In genomic region chr9:112361602-112362001, GRCh38 we compare ENCODE assay signal across 9 cellular contexts. TPM values are rescaled to one million over a fixed set of nuclear protein-coding genes. Genes with fewer than 3 reads are reported as not detected.
DNase-seq lines count a peak whose midpoint lies in the region; ATAC-seq, FAIRE-seq and TF ChIP-seq lines count a peak whose summit lies in the region.
"Had no signal": no experiment of that assay in that cellular context is flagged by ENCODE, and none has a peak within 500 bp of the region (broad histone marks: within the 10 kb centered on the region; RNA-seq: fewer than 3 reads in every experiment).

No MANE protein-coding gene starts in this region.

- TF ChIP-seq CTCF in astrocyte (IDR thresholded peaks at IDR 0.05; ENCODE audit: insufficient read depth, low read depth, low read length): peak; percentile 40
- peak in 1 of 3 experiments; percentile 22 for TF ChIP-seq CTCF in keratinocyte (optimal IDR thresholded peaks at IDR 0.05 in 1 of 3, IDR thresholded peaks at IDR 0.05 in 1 of 3, conservative IDR thresholded peaks at IDR 0.05 in 1 of 3; ENCODE audit: extremely low read depth in 1 of 3, insufficient read depth in 2 of 3, low read length in 3 of 3)
- peak; percentile 59 for TF ChIP-seq CTCF in upper lobe of right lung (IDR thresholded peaks at IDR 0.05)

- H3K9me3 ChIP-seq in astrocyte (ENCODE audit: insufficient read depth, low read depth, low read length) (no peaks in the 10 kb centered on the region), keratinocyte (ENCODE audit: control insufficient read depth, low read depth, low read length) (no peaks in the 10 kb centered on the region), upper lobe of right lung (no peaks in the 10 kb centered on the region)

- H3K4me1 ChIP-seq in astrocyte (ENCODE audit: insufficient read depth, low read length): peaks cover 5% of the 10 kb centered on the region
- peaks cover 7% of the 10 kb centered on the region for H3K4me1 ChIP-seq in keratinocyte (ENCODE audit: control insufficient read depth, extremely low read depth, insufficient read depth, low read length)
- no peaks in the 10 kb centered on the region for H3K4me1 ChIP-seq in upper lobe of right lung

- peak; percentile 56 for ATAC-seq in upper lobe of right lung
- no peak for ATAC-seq in stimulated activated naive CD8-positive, alpha-beta T cell treated with anti-CD3 and anti-CD28 coated beads, Interleukin-15, Interleukin-2, amounts not matched to agents 100 U/mL and 50 U/mL, for 24 hours

- H3K9ac ChIP-seq in astrocyte (ENCODE audit: low read length): no peak overlapping the region
- no peak overlapping the region for H3K9ac ChIP-seq in keratinocyte (ENCODE audit: control insufficient read depth, extremely low read depth, insufficient read depth, low read length)

- no peak overlapping the region for H3K27ac Mint-ChIP-seq in astrocyte (ENCODE audit: unreplicated experiment)

- H3K4me2 ChIP-seq in astrocyte (ENCODE audit: low read length): peak overlapping the region; percentile 65
- peak overlapping the region; percentile 63 for H3K4me2 ChIP-seq in keratinocyte (ENCODE audit: control insufficient read depth, extremely low read depth, insufficient read depth, low read depth, low read length)

- no peaks in the 10 kb centered on the region for H3K9me1 ChIP-seq in keratinocyte (ENCODE audit: control insufficient read depth, extremely low read depth, insufficient read depth, low read length)

- H2AFZ ChIP-seq in astrocyte (ENCODE audit: low read depth, low read length) (no peak overlapping the region), keratinocyte (ENCODE audit: control insufficient read depth, low read length) (no peak overlapping the region)

- no peaks in the 10 kb centered on the region for H3K36me3 ChIP-seq in astrocyte (ENCODE audit: insufficient read depth, low read length)
- no peaks in the 10 kb centered on the region for H3K36me3 ChIP-seq in keratinocyte (ENCODE audit: control insufficient read depth in 2 of 2, extremely low read depth in 1 of 2, insufficient read depth in 2 of 2, low read length in 2 of 2)
- no peaks in the 10 kb centered on the region for H3K36me3 ChIP-seq in upper lobe of right lung

- H3K4me1 Mint-ChIP-seq in astrocyte (ENCODE audit: low read depth, unreplicated experiment): no peaks in the 10 kb centered on the region

- intact Hi-C loops in upper lobe of right lung (cut with DNase I): loop anchor here (5.0 kb wide), 1 partner anchor 274 kb away; no protein-coding TSS in a partner anchor

- no peaks in the 10 kb centered on the region for H3K79me2 ChIP-seq in astrocyte (ENCODE audit: insufficient read depth, low read length)
- no peaks in the 10 kb centered on the region for H3K79me2 ChIP-seq in keratinocyte (ENCODE audit: control insufficient read depth, insufficient read depth, low read length)

- no peaks in the 10 kb centered on the region for H3K27me3 ChIP-seq in astrocyte (ENCODE audit: insufficient read depth, low read length)
- H3K27me3 ChIP-seq in keratinocyte (ENCODE audit: control insufficient read depth, extremely low read depth, insufficient read depth, low read length): no peaks in the 10 kb centered on the region
- no peaks in the 10 kb centered on the region for H3K27me3 ChIP-seq in upper lobe of right lung

- H3K27ac ChIP-seq in astrocyte (ENCODE audit: low read depth, low read length) (no peak overlapping the region), keratinocyte (ENCODE audit: control insufficient read depth, insufficient read depth, low read length) (no peak overlapping the region), upper lobe of right lung (no peak overlapping the region)
- H3K27ac ChIP-seq: skin epidermis had no signal

- H3K36me3 Mint-ChIP-seq in astrocyte (ENCODE audit: low read depth, unreplicated experiment): no peaks in the 10 kb centered on the region

- dilution Hi-C loops in keratinocyte (cut with MboI; ENCODE audit: extremely low pct_ligation_motif_present, low sequenced_read_pairs): no loop called here

- DNase-seq in SIG-M5 treated with dmso at 0.1 percent for 504 hours (lab: John Stamatoyannopoulos, UW; ENCODE audit: unreplicated experiment): peak; percentile 63
- DNase-seq in SIG-M5 (lab: John Stamatoyannopoulos, UW): no peak
- peak; percentile 46 for DNase-seq in NCI-H2081 treated with DMSO at 0.1 percent for 48 hours (lab: John Stamatoyannopoulos, UW)
- DNase-seq in astrocyte (ENCODE audit: low read depth): no peak
- DNase-seq in keratinocyte (ENCODE audit: low read depth, low spot score): no peak
- no peak for DNase-seq in upper lobe of right lung
- DNase-seq in urothelium cell line (ENCODE audit: low spot score): no peak
- no peak for DNase-seq in stimulated activated naive CD8-positive, alpha-beta T cell treated with anti-CD3 and anti-CD28 coated beads, Interleukin-15, Interleukin-2, amounts not matched to agents 100 U/mL and 50 U/mL, for 24 hours

- H4K20me1 ChIP-seq in astrocyte (ENCODE audit: insufficient read depth, low read length) (no peaks in the 10 kb centered on the region), keratinocyte (ENCODE audit: control insufficient read depth, extremely low read depth, insufficient read depth, low read length) (no peaks in the 10 kb centered on the region)

- no peaks in the 10 kb centered on the region for H3K27me3 Mint-ChIP-seq in astrocyte (ENCODE audit: low read depth, unreplicated experiment)

- no peak for FAIRE-seq in astrocyte (lab: Jason Lieb, UNC)
- no peak for FAIRE-seq in keratinocyte (lab: Jason Lieb, UNC)
- FAIRE-seq in urothelium cell line (lab: Jason Lieb, UNC): no peak

- no peaks in the 10 kb centered on the region for H3K9me3 Mint-ChIP-seq in astrocyte (ENCODE audit: unreplicated experiment)

- H3K4me3 Mint-ChIP-seq in astrocyte (ENCODE audit: unreplicated experiment): no peak overlapping the region

- H3K4me3 ChIP-seq in astrocyte (ENCODE audit: insufficient read depth, low read depth, low read length) (no peak overlapping the region), keratinocyte (ENCODE audit: control insufficient read depth in 2 of 3, extremely low read depth in 1 of 3, insufficient read depth in 2 of 3, low read depth in 1 of 3, low read length in 3 of 3) (no peak overlapping the region), upper lobe of right lung (no peak overlapping the region)
- H3K4me3 ChIP-seq: skin epidermis had no signal

RNA-seq across cellular contexts. Expression of gene HSDL2, which starts 18.3 kb away (rescaled TPM):
- 19.7 and 21.1 TPM in 2 replicates for total RNA-seq in astrocyte
- polyA plus RNA-seq in keratinocyte: 15.7 to 27.6 TPM (median 25.0 TPM) in 3 replicates
- polyA plus RNA-seq in keratinocyte (2011; ENCODE audit: low read depth): 38.8 TPM
- polyA plus RNA-seq in keratinocyte (2011; cell fraction: cytosol; rRNA removed): 18.2 and 29.0 TPM in 2 replicates
- 12.6 and 14.9 TPM in 2 replicates for polyA plus RNA-seq in keratinocyte (2011; cell fraction: nucleus; rRNA removed)
- polyA plus RNA-seq in keratinocyte (2012; ENCODE audit: low replicate concordance): 14.7 and 19.8 TPM in 2 replicates
- polyA minus RNA-seq in keratinocyte: 5.4 to 26.8 TPM (median 17.2 TPM) in 3 replicates
- 18.2 TPM for polyA minus RNA-seq in keratinocyte (2011; cell fraction: cytosol; rRNA and poly(A)+ RNA removed)
- polyA minus RNA-seq in keratinocyte (2011; cell fraction: nucleus; rRNA and poly(A)+ RNA removed): 7.1 and 14.0 TPM in 2 replicates
- total RNA-seq in upper lobe of right lung: 56.3 TPM

RNA-seq across cellular contexts. Expression of gene PTBP3, which starts 28.2 kb away (rescaled TPM):
- 94.2 and 108 TPM in 2 replicates for total RNA-seq in astrocyte
- polyA plus RNA-seq in keratinocyte: 43.7 to 83.3 TPM (median 51.0 TPM) in 3 replicates
- 12.4 TPM for polyA plus RNA-seq in keratinocyte (2011; ENCODE audit: low read depth)
- 40.3 and 64.4 TPM in 2 replicates for polyA plus RNA-seq in keratinocyte (2011; cell fraction: cytosol; rRNA removed)
- polyA plus RNA-seq in keratinocyte (2011; cell fraction: nucleus; rRNA removed): 48.1 and 49.1 TPM in 2 replicates
- 22.0 and 35.0 TPM in 2 replicates for polyA plus RNA-seq in keratinocyte (2012; ENCODE audit: low replicate concordance)
- 47.9 to 167 TPM (median 114 TPM) in 3 replicates for polyA minus RNA-seq in keratinocyte
- polyA minus RNA-seq in keratinocyte (2011; cell fraction: cytosol; rRNA and poly(A)+ RNA removed): 49.3 TPM
- polyA minus RNA-seq in keratinocyte (2011; cell fraction: nucleus; rRNA and poly(A)+ RNA removed): 32.8 and 60.3 TPM in 2 replicates
- 77.6 TPM for total RNA-seq in upper lobe of right lung

Comparison
In these comparisons a context has a peak if more than half of its experiments do, and no peak if none do; other contexts are left out.
1. DNase-seq: peak in SIG-M5 treated with dmso at 0.1 percent for 504 hours (single experiment) and NCI-H2081 treated with DMSO at 0.1 percent for 48 hours (single experiment); none in SIG-M5 (single experiment), astrocyte (single experiment), keratinocyte (single experiment), upper lobe of right lung (single experiment), urothelium cell line (single experiment) and stimulated activated naive CD8-positive, alpha-beta T cell treated with anti-CD3 and anti-CD28 coated beads, Interleukin-15, Interleukin-2, amounts not matched to agents 100 U/mL and 50 U/mL, for 24 hours (single experiment).